In genomic region chr12:128583453-128583852, GRCh38 we compare ENCODE assay signal across 1 cellular context.
TF ChIP-seq lines count a peak whose summit lies in the region.

No MANE protein-coding gene starts in this region.

TF ChIP-seq in GM23338, 12 proteins besides CTCF, POLR2A, EP300 and RAD21 (continued from another document):
- no peak for TF ChIP-seq ETS1 (IDR thresholded peaks at IDR 0.05)
- TF ChIP-seq EZH2 (IDR thresholded peaks at IDR 0.05; ENCODE audit: low read depth, unreplicated experiment), result no peak
- no peak for TF ChIP-seq EZH2phosphoT487 (IDR thresholded peaks at IDR 0.05; ENCODE audit: unreplicated experiment)
- TF ChIP-seq ZNF462 (CRISPR knock-in tag; IDR thresholded peaks at IDR 0.05), result no peak
- TF ChIP-seq JUNB (IDR thresholded peaks at IDR 0.05; ENCODE audit: unreplicated experiment), result no peak
TF ChIP-seq in GM23338: peak in this region for 0.
